Comparison of ENCODE assay signal across 8 cellular contexts in genomic region chr3:69740103-69741021, GRCh38. TPM values are rescaled to one million over a fixed set of nuclear protein-coding genes. Genes with fewer than 3 reads are reported as not detected.
DNase-seq lines count a peak whose midpoint lies in the region; ATAC-seq and TF ChIP-seq lines count a peak whose summit lies in the region.

No MANE protein-coding gene starts in this region.

- no peak for TF ChIP-seq CTCF in progenitor cell of endocrine pancreas (IDR thresholded peaks at IDR 0.05; ENCODE audit: unreplicated experiment)

- H3K4me1 Mint-ChIP-seq in progenitor cell of endocrine pancreas (ENCODE audit: low read depth): peaks cover 11% of the 10 kb centered on the region

- peaks cover 35% of the 10 kb centered on the region for H3K27me3 Mint-ChIP-seq in progenitor cell of endocrine pancreas

- H3K36me3 ChIP-seq in SJCRH30: no peaks in the 10 kb centered on the region

- no peaks in the 10 kb centered on the region for H3K36me3 Mint-ChIP-seq in progenitor cell of endocrine pancreas (ENCODE audit: insufficient read depth)

- no peaks in the 10 kb centered on the region for H3K9me3 ChIP-seq in SJCRH30 (replicated peaks)

- no peaks in the 10 kb centered on the region for H3K27me3 ChIP-seq in SJCRH30

- peak overlapping the region; percentile 34 for H3K27ac Mint-ChIP-seq in progenitor cell of endocrine pancreas

- ATAC-seq in HG02678 (IDR thresholded peaks at IDR 0.05; ENCODE audit: unreplicated experiment) (no peak), HG02588 (IDR thresholded peaks at IDR 0.05; ENCODE audit: unreplicated experiment) (no peak)

- no peaks in the 10 kb centered on the region for H3K9me3 Mint-ChIP-seq in progenitor cell of endocrine pancreas (ENCODE audit: low read depth)

- DNase-seq in NCI-H1105 treated with DMSO at 0.1 percent for 48 hours (lab: John Stamatoyannopoulos, UW) (peak; percentile 26), NCI-H1105 (lab: John Stamatoyannopoulos, UW) (no peak), SJCRH30 (no peak), globus pallidus (ENCODE audit: low spot score) (peak; percentile 37), progenitor cell of endocrine pancreas (ENCODE audit: low spot score, unreplicated experiment) (peak; percentile 53), NCI-H1930 (lab: John Stamatoyannopoulos, UW) (no peak)

- no peaks in the 10 kb centered on the region for H3K4me1 ChIP-seq in SJCRH30

- H3K4me3 ChIP-seq in SJCRH30: peak overlapping the region; percentile 78

- H3K27ac ChIP-seq in SJCRH30: no peak overlapping the region

- peak overlapping the region; percentile 88 for H3K4me3 Mint-ChIP-seq in progenitor cell of endocrine pancreas (ENCODE audit: low read depth)

RNA-seq across cellular contexts. Expression of gene MITF, which starts 1.1 kb away (rescaled TPM):
- 2.2 TPM in 2 replicates for total RNA-seq in SJCRH30 (2014; rRNA removed; shearing (Covaris generic))
- 15.7 and 19.4 TPM in 2 replicates for total RNA-seq in progenitor cell of endocrine pancreas

Comparison
In these comparisons a context has a peak if more than half of its experiments do, and no peak if none do; other contexts are left out.
1. DNase-seq: peak in NCI-H1105 treated with DMSO at 0.1 percent for 48 hours (single experiment), globus pallidus (single experiment) and progenitor cell of endocrine pancreas (single experiment); none in NCI-H1105 (single experiment), SJCRH30 (0 of 2) and NCI-H1930 (0 of 2).